21 cellular contexts compared by ENCODE assay signal in genomic region chr10:84248794-84249193, GRCh38. TPM values are rescaled to one million over a fixed set of nuclear protein-coding genes. Genes with fewer than 3 reads are reported as not detected.
"Had no signal": no experiment of that assay in that cellular context is flagged by ENCODE, and none has a peak within 500 bp of the region (broad histone marks: within the 10 kb centered on the region; RNA-seq: fewer than 3 reads in every experiment).

No MANE protein-coding gene starts in this region.

- H3K27me3 ChIP-seq: MG63 had no signal

- H3K9ac ChIP-seq: SK-N-SH had no signal

- DNase-seq: Karpas-422, KG1, MG63, NCI-H1092, NCI-H1436, NCI-H187, NCI-H2029, NCI-H2081 treated with DMSO at 0.1 percent for 48 hours, NCI-H2171, NCI-H226, NCI-H446, NCI-H510A, NCI-H524 treated with DMSO at 0.1 percent for 48 hours, NCI-H69, NCI-H774, SHP77, SK-N-SH, SW 1271 had no signal

- H3K36me3 ChIP-seq: MG63 had no signal

- H3K4me2 ChIP-seq: SK-N-SH had no signal

- H3K9me3 ChIP-seq: MG63, SK-N-SH had no signal

- H3K27ac ChIP-seq: RWPE1 had no signal

- H3K4me3 ChIP-seq: MG63 had no signal

RNA-seq across cellular contexts. Expression of gene RGR, which starts 3.9 kb away (rescaled TPM):
- total RNA-seq: HT1080 had no signal
- polyA plus RNA-seq: SK-N-SH had no signal

RNA-seq across cellular contexts. Expression of gene LRIT1, which starts 7.4 kb away (rescaled TPM):
- total RNA-seq: HT1080, SK-MEL-5 had no signal
- polyA plus RNA-seq: SK-N-SH had no signal

RNA-seq across cellular contexts. Expression of gene LRIT2, which starts 23.4 kb away (rescaled TPM):
- total RNA-seq: HT1080, SK-MEL-5 had no signal
- polyA plus RNA-seq: SK-N-SH had no signal

RNA-seq across cellular contexts. Expression of gene CDHR1, which starts 54.5 kb away (rescaled TPM):
- total RNA-seq: HT1080, SK-MEL-5 had no signal
